1 cellular context compared by ENCODE assay signal in genomic region chr7:43211693-43212092, GRCh38.
TF ChIP-seq lines count a peak whose summit lies in the region.

No MANE protein-coding gene starts in this region.

TF ChIP-seq in GM23338, 12 proteins besides CTCF, POLR2A, EP300 and RAD21 (continued from another document):
- TF ChIP-seq, protein P1, sequence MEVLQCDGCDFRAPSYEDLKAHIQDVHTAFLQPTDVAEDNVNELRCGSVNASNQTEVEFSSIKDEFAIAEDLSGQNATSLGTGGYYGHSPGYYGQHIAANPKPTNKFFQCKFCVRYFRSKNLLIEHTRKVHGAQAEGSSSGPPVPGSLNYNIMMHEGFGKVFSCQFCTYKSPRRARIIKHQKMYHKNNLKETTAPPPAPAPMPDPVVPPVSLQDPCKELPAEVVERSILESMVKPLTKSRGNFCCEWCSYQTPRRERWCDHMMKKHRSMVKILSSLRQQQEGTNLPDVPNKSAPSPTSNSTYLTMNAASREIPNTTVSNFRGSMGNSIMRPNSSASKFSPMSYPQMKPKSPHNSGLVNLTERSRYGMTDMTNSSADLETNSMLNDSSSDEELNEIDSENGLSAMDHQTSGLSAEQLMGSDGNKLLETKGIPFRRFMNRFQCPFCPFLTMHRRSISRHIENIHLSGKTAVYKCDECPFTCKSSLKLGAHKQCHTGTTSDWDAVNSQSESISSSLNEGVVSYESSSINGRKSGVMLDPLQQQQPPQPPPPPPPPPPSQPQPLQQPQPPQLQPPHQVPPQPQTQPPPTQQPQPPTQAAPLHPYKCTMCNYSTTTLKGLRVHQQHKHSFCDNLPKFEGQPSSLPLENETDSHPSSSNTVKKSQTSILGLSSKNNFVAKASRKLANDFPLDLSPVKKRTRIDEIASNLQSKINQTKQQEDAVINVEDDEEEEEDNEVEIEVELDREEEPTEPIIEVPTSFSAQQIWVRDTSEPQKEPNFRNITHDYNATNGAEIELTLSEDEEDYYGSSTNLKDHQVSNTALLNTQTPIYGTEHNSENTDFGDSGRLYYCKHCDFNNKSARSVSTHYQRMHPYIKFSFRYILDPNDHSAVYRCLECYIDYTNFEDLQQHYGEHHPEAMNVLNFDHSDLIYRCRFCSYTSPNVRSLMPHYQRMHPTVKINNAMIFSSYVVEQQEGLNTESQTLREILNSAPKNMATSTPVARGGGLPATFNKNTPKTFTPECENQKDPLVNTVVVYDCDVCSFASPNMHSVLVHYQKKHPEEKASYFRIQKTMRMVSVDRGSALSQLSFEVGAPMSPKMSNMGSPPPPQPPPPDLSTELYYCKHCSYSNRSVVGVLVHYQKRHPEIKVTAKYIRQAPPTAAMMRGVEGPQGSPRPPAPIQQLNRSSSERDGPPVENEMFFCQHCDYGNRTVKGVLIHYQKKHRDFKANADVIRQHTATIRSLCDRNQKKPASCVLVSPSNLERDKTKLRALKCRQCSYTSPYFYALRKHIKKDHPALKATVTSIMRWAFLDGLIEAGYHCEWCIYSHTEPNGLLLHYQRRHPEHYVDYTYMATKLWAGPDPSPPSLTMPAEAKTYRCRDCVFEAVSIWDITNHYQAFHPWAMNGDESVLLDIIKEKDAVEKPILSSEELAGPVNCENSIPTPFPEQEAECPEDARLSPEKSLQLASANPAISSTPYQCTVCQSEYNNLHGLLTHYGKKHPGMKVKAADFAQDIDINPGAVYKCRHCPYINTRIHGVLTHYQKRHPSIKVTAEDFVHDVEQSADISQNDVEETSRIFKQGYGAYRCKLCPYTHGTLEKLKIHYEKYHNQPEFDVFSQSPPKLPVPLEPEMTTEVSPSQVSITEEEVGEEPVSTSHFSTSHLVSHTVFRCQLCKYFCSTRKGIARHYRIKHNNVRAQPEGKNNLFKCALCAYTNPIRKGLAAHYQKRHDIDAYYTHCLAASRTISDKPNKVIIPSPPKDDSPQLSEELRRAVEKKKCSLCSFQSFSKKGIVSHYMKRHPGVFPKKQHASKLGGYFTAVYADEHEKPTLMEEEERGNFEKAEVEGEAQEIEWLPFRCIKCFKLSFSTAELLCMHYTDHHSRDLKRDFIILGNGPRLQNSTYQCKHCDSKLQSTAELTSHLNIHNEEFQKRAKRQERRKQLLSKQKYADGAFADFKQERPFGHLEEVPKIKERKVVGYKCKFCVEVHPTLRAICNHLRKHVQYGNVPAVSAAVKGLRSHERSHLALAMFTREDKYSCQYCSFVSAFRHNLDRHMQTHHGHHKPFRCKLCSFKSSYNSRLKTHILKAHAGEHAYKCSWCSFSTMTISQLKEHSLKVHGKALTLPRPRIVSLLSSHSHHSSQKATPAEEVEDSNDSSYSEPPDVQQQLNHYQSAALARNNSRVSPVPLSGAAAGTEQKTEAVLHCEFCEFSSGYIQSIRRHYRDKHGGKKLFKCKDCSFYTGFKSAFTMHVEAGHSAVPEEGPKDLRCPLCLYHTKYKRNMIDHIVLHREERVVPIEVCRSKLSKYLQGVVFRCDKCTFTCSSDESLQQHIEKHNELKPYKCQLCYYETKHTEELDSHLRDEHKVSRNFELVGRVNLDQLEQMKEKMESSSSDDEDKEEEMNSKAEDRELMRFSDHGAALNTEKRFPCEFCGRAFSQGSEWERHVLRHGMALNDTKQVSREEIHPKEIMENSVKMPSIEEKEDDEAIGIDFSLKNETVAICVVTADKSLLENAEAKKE (CRISPR knock-in tag; IDR thresholded peaks at IDR 0.05) = no peak
- TF ChIP-seq ZNF114 (CRISPR knock-in tag; IDR thresholded peaks at IDR 0.05) (no peak), ZNF331 (CRISPR knock-in tag; IDR thresholded peaks at IDR 0.05; ENCODE audit: low read depth) (no peak), STAT1 (IDR thresholded peaks at IDR 0.05; ENCODE audit: unreplicated experiment) (no peak), EZH2 (IDR thresholded peaks at IDR 0.05; ENCODE audit: low read depth, unreplicated experiment) (no peak), CREB1 (CRISPR knock-in tag; IDR thresholded peaks at IDR 0.05; ENCODE audit: low read depth) (no peak), POLR2AphosphoS5 (IDR thresholded peaks at IDR 0.05; ENCODE audit: low read depth) (no peak), JUNB (IDR thresholded peaks at IDR 0.05; ENCODE audit: unreplicated experiment) (no peak)
- TF ChIP-seq, protein P2, sequence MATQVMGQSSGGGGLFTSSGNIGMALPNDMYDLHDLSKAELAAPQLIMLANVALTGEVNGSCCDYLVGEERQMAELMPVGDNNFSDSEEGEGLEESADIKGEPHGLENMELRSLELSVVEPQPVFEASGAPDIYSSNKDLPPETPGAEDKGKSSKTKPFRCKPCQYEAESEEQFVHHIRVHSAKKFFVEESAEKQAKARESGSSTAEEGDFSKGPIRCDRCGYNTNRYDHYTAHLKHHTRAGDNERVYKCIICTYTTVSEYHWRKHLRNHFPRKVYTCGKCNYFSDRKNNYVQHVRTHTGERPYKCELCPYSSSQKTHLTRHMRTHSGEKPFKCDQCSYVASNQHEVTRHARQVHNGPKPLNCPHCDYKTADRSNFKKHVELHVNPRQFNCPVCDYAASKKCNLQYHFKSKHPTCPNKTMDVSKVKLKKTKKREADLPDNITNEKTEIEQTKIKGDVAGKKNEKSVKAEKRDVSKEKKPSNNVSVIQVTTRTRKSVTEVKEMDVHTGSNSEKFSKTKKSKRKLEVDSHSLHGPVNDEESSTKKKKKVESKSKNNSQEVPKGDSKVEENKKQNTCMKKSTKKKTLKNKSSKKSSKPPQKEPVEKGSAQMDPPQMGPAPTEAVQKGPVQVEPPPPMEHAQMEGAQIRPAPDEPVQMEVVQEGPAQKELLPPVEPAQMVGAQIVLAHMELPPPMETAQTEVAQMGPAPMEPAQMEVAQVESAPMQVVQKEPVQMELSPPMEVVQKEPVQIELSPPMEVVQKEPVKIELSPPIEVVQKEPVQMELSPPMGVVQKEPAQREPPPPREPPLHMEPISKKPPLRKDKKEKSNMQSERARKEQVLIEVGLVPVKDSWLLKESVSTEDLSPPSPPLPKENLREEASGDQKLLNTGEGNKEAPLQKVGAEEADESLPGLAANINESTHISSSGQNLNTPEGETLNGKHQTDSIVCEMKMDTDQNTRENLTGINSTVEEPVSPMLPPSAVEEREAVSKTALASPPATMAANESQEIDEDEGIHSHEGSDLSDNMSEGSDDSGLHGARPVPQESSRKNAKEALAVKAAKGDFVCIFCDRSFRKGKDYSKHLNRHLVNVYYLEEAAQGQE (IDR thresholded peaks at IDR 0.05; ENCODE audit: unreplicated experiment) = no peak
- TF ChIP-seq, protein P3, sequence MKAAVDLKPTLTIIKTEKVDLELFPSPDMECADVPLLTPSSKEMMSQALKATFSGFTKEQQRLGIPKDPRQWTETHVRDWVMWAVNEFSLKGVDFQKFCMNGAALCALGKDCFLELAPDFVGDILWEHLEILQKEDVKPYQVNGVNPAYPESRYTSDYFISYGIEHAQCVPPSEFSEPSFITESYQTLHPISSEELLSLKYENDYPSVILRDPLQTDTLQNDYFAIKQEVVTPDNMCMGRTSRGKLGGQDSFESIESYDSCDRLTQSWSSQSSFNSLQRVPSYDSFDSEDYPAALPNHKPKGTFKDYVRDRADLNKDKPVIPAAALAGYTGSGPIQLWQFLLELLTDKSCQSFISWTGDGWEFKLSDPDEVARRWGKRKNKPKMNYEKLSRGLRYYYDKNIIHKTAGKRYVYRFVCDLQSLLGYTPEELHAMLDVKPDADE (IDR thresholded peaks at IDR 0.05) = no peak
